Comparison of ENCODE assay signal across 17 cellular contexts in genomic region chr1:93960641-93961147, GRCh38. TPM values are rescaled to one million over a fixed set of nuclear protein-coding genes. Genes with fewer than 3 reads are reported as not detected.
DNase-seq lines count a peak whose midpoint lies in the region; ATAC-seq and TF ChIP-seq lines count a peak whose summit lies in the region.
"Had no signal": no experiment of that assay in that cellular context is flagged by ENCODE, and none has a peak within 500 bp of the region (broad histone marks: within the 10 kb centered on the region; RNA-seq: fewer than 3 reads in every experiment).

No MANE protein-coding gene starts in this region.

- ATAC-seq in left colon, result peak; percentile 86
- no peak for ATAC-seq in HG03378 (IDR thresholded peaks at IDR 0.05; ENCODE audit: unreplicated experiment)
- ATAC-seq: HCT116; left ventricle myocardium superior; stimulated activated memory B cell treated with anti-CD40 and anti-IgM and Interleukin-4, amounts not matched to agents 10 μg/mL and 1 μg/mL and 100 μg/mL, for 72 hours; upper lobe of right lung had no signal

- intact Hi-C loops in left colon (cut with DNase I, micrococcal nuclease), result no loop called here
- intact Hi-C loops in stomach (cut with DNase I; ENCODE audit: low total_unique reads), result no loop called here

- DNase-seq in AG10803 (ENCODE audit: low read depth) (peak; percentile 27), LoVo (ENCODE audit: low spot score) (peak; percentile 16), astrocyte of the hippocampus (ENCODE audit: low read depth, low spot score) (peak; percentile 11), left colon (peak; percentile 32 to 44), hippocampal formation (lab: John Stamatoyannopoulos, UW) (no peak), stomach (no peak), NCI-H1694 treated with DMSO at 0.1 percent for 48 hours (lab: John Stamatoyannopoulos, UW) (no peak)
- DNase-seq: activated gamma-delta T cell treated with Interleukin-2 at 50 U/mL for 16 hours, Calu3, left ventricle myocardium superior, naive B cell, NCI-H1048, upper lobe of right lung had no signal

- H3K27me3 ChIP-seq in stomach, result no peaks in the 10 kb centered on the region
- H3K27me3 ChIP-seq: Peyer's patch, upper lobe of right lung had no signal

- TF ChIP-seq CTCF in AG10803 (conservative IDR thresholded peaks at IDR 0.05; ENCODE audit: low read length) (no peak), stomach (IDR thresholded peaks at IDR 0.05) (no peak)

- 35 to 58% (median 44%) methylated on average over 3 of the region's 3 CpGs for WGBS in stomach, 5 donors

- no peak overlapping the region for H3K27ac ChIP-seq in stomach
- H3K27ac ChIP-seq: Peyer's patch, upper lobe of right lung had no signal

- no peak for TF ChIP-seq EP300 in stomach (IDR thresholded peaks at IDR 0.05)

- H3K9me3 ChIP-seq in stomach, result peaks cover 0 to 12% (median 10%) of the 10 kb centered on the region in 4 donors
- H3K9me3 ChIP-seq: upper lobe of right lung had no signal

- no peaks in the 10 kb centered on the region for H3K4me1 ChIP-seq in stomach

- TF ChIP-seq POLR2A in stomach (IDR thresholded peaks at IDR 0.05), result no peak

- H3K36me3 ChIP-seq in stomach, result no peaks in the 10 kb centered on the region
- H3K36me3 ChIP-seq: Peyer's patch, upper lobe of right lung had no signal

- no peak overlapping the region for H3K4me3 ChIP-seq in AG10803 (ENCODE audit: low read length)
- no peak overlapping the region for H3K4me3 ChIP-seq in stomach
- H3K4me3 ChIP-seq: Peyer's patch, upper lobe of right lung had no signal

RNA-seq across cellular contexts. Expression of gene GCLM, which starts 51.5 kb away (rescaled TPM):
- total RNA-seq in left colon, result 10 to 100 TPM; 13.5 to 14.0 TPM
- 10 to 100 TPM in 3 of 5 donors, 1 to 10 TPM in 2; 7.2 to 20.9 (median 11.9) TPM for total RNA-seq in stomach
- 1 to 10 TPM; 3.8 to 9.2 (median 6.2) TPM for polyA plus RNA-seq in stomach

Comparison
In these comparisons a context has a peak if more than half of its experiments do, and no peak if none do; other contexts are left out.
1. DNase-seq: peak in AG10803 (single experiment), LoVo (single experiment), astrocyte of the hippocampus (single experiment) and left colon (2 of 2); none in hippocampal formation (0 of 2), stomach (single experiment) and NCI-H1694 treated with DMSO at 0.1 percent for 48 hours (single experiment).